1 cellular context compared by ENCODE assay signal in the genomic region with DNA sequence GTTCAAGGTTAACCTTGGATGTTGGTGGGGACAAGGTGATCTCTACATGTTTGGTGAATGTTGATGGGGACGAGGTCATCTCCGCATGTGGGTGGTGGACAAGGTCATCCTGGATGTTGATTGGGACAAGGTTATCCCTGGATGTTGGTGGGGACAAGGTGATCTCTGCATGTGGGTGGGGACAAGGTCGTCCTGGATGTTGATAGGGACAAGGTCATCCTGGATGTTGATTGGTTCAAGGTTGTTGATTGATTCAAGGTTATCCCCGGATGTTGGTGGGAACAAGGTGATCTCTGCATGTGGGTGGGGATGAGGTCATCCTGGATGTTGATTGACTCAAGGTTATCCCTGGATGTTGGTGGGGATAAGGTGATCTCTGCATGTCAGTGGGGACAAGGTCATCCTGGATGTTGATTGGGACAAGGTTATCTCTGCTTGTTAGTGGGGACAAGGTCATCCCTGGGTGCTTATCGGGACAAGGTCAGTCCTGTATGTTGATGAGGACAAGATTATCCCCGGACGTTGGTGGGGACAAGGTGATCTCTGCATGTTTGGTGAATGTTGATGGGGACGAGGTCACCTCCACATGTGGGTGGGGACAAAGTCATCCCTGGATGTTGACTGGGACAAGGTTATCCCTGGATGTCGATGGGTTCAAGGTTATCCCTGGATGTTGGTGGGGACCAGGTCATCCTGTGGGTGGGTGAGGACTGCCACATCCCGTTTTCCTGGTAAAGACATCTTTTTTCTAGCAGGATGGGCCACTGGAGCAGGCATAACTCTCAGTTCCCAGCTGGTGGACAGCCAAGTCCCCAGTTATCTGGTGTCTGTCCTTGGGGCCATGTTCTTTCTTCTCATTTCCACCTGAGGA.
TF ChIP-seq lines count a peak whose summit lies in the region.

No MANE protein-coding gene starts in this region.

TF ChIP-seq in H1, 55 proteins besides CTCF, POLR2A, EP300 and RAD21:
- no peak for TF ChIP-seq ATF2 (IDR thresholded peaks at IDR 0.05; ENCODE audit: low read length)
- TF ChIP-seq ASH2L (IDR thresholded peaks at IDR 0.05; ENCODE audit: low read length), result no peak
- no peak for TF ChIP-seq SP1 (IDR thresholded peaks at IDR 0.05; ENCODE audit: low read depth, low read length)
- TF ChIP-seq CTBP2 (IDR thresholded peaks at IDR 0.05; ENCODE audit: borderline replicate concordance, insufficient read depth, insufficient read length, low read length), result no peak
- TF ChIP-seq RBBP5 (IDR thresholded peaks at IDR 0.05; ENCODE audit: borderline replicate concordance, low read depth, low read length), result no peak
- no peak for TF ChIP-seq TAF7 (optimal IDR thresholded peaks at IDR 0.05; ENCODE audit: borderline replicate concordance, low read depth, low read length)
- no peak for TF ChIP-seq HDAC2 (IDR thresholded peaks at IDR 0.05; ENCODE audit: borderline replicate concordance in 1 of 2, low read depth in 2 of 2, low read length in 2 of 2)
- no peak for TF ChIP-seq GTF2F1 (IDR thresholded peaks at IDR 0.05; ENCODE audit: borderline replicate concordance, low read depth, low read length)
- TF ChIP-seq KDM5A (IDR thresholded peaks at IDR 0.05; ENCODE audit: low read length), result no peak
- TF ChIP-seq RFX5 (IDR thresholded peaks at IDR 0.05; ENCODE audit: borderline replicate concordance, low read depth, low read length), result no peak
- no peak for TF ChIP-seq JUND (IDR thresholded peaks at IDR 0.05; ENCODE audit: low read length)
- TF ChIP-seq ZNF274 (IDR thresholded peaks at IDR 0.05; ENCODE audit: borderline replicate concordance, extremely low read depth, low read length), result no peak
- no peak for TF ChIP-seq TAF1 (IDR thresholded peaks at IDR 0.05; ENCODE audit: low read depth, low read length)
- TF ChIP-seq SAP30 (IDR thresholded peaks at IDR 0.05; ENCODE audit: insufficient read depth, insufficient replicate concordance, low read length), result no peak
- no peak for TF ChIP-seq MAX (IDR thresholded peaks at IDR 0.05)
- TF ChIP-seq MAFK (IDR thresholded peaks at IDR 0.05; ENCODE audit: low read depth, low read length), result no peak
- no peak for TF ChIP-seq POU5F1 (IDR thresholded peaks at IDR 0.05; ENCODE audit: low read depth, low read length)
- TF ChIP-seq PHF8 (conservative IDR thresholded peaks at IDR 0.05; ENCODE audit: low read depth, low read length), result no peak
